17 cellular contexts compared by ENCODE assay signal in the genomic region with DNA sequence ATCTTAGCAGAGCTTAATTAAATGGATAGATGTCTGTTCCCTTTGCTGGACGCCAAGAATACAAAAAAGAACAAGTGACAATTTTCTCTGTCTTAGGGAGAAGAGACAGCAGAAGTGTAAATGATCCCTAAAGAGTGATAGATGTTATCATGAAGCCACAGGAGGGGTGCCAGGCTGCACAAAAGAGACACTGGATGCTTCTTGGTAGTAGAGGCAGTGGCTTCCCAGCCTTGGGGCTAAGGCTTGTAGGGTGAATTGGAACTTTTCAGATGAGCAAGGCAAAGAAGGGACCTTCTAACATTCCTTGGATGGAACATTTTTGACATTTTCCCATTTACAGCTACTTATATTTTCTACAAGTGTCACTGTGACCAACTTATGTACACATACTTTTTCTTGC. TPM values are rescaled to one million over a fixed set of nuclear protein-coding genes. Genes with fewer than 3 reads are reported as not detected.
A peak's percentile ranks its signal among the peaks of the same experiment; 100 is the strongest.
DNase-seq lines count a peak whose midpoint lies in the region; ATAC-seq and TF ChIP-seq lines count a peak whose summit lies in the region.
"Had no signal": no experiment of that assay in that cellular context is flagged by ENCODE, and none has a peak within 500 bp of the region (broad histone marks: within the 10 kb centered on the region; RNA-seq: fewer than 3 reads in every experiment).

No MANE protein-coding gene starts in this region.

- H3K36me3 ChIP-seq in GM23338 (ENCODE audit: insufficient read depth) (peaks cover 32% of the 10 kb centered on the region), endodermal cell (ENCODE audit: control insufficient read depth, insufficient read depth, low read length) (peaks cover 21% of the 10 kb centered on the region), liver (ENCODE audit: control insufficient read depth in 4 of 4, insufficient read depth in 3 of 4, low read depth in 1 of 4, low read length in 3 of 4) (peaks cover 8 to 32% (median 24%) of the 10 kb centered on the region in 4 donors)
- H3K36me3 ChIP-seq: BLaER1 had no signal

- H4K20me1 ChIP-seq in GM23338 (replicated peaks; ENCODE audit: insufficient read depth): no peaks in the 10 kb centered on the region
- H4K20me1 ChIP-seq: BLaER1 had no signal

- H3K36me3 Mint-ChIP-seq in GM23338 (ENCODE audit: low read depth) (peaks cover 51% of the 10 kb centered on the region), endodermal cell (ENCODE audit: low read depth) (peaks cover 35% of the 10 kb centered on the region)
- H3K36me3 Mint-ChIP-seq: CD4-positive, CD25-positive, alpha-beta regulatory T cell; CD8-positive, alpha-beta T cell had no signal

- peak overlapping the region; percentile 74 for H3K27ac ChIP-seq in GM23338 (ENCODE audit: low read depth)
- no peak overlapping the region for H3K27ac ChIP-seq in endodermal cell (ENCODE audit: low read depth, low read length)
- H3K27ac ChIP-seq in liver (ENCODE audit: low read depth in 1 of 2, low read length in 2 of 2): peak overlapping the region; percentile 39 to 57
- H3K27ac ChIP-seq: 22Rv1, BLaER1, C4-2B had no signal

- H3K9ac ChIP-seq in endodermal cell (ENCODE audit: extremely low read depth, low read length, poor library complexity, severe bottlenecking): no peak overlapping the region
- no peak overlapping the region for H3K9ac ChIP-seq in liver (ENCODE audit: low read depth in 1 of 2, low read length in 2 of 2)
- H3K9ac ChIP-seq: BLaER1 had no signal

- TF ChIP-seq CTCF in GM23338 (conservative IDR thresholded peaks at IDR 0.05; ENCODE audit: low read depth in 2 of 2): no peak
- no peak for TF ChIP-seq CTCF in endodermal cell (conservative IDR thresholded peaks at IDR 0.05)
- no peak for TF ChIP-seq CTCF in liver (IDR thresholded peaks at IDR 0.05; ENCODE audit: low read depth, low read length, missing input control)

- peaks cover 17% of the 10 kb centered on the region for H3K9me3 Mint-ChIP-seq in GM23338
- peaks cover 18% of the 10 kb centered on the region for H3K9me3 Mint-ChIP-seq in endodermal cell

- no peaks in the 10 kb centered on the region for H3K27me3 ChIP-seq in GM23338 (ENCODE audit: insufficient read depth)
- H3K27me3 ChIP-seq in endodermal cell (ENCODE audit: control insufficient read depth, insufficient read depth, low read length, poor library complexity, severe bottlenecking): no peaks in the 10 kb centered on the region
- H3K27me3 ChIP-seq in liver (ENCODE audit: control insufficient read depth in 4 of 4, insufficient read depth in 4 of 4, low read length in 3 of 4): no peaks in the 10 kb centered on the region
- H3K27me3 ChIP-seq: BLaER1 had no signal

- H3K4me2 ChIP-seq in GM23338: peak overlapping the region; percentile 29; the same call in 1 of the 2 replicates
- H3K4me2 ChIP-seq: BLaER1 had no signal

- H3K27ac Mint-ChIP-seq in GM23338 (no peak overlapping the region), endodermal cell (peak overlapping the region; percentile 26)
- H3K27ac Mint-ChIP-seq: B cell; CD8-positive, alpha-beta T cell had no signal

- DNase-seq in GM23338 (ENCODE audit: low spot score) (no peak), endodermal cell (no peak), NCI-H510A treated with DMSO at 0.1 percent for 48 hours (lab: John Stamatoyannopoulos, UW) (no peak), NCI-H1105 treated with DMSO at 0.1 percent for 48 hours (lab: John Stamatoyannopoulos, UW) (no peak)
- no peak for DNase-seq in activated CD4-positive, alpha-beta T cell treated with anti-CD3 and anti-CD28 coated beads for 1 hour
- DNase-seq: Caco-2; CD4-positive, CD25-positive, alpha-beta regulatory T cell; CD8-positive, alpha-beta T cell; DMS153; DND-41; H7; HCEC 1CT had no signal

- TF ChIP-seq RAD21 in liver (IDR thresholded peaks at IDR 0.05): no peak

- WGBS in endodermal cell (ENCODE audit: insufficient coverage in 1 of 2, insufficient read length in 1 of 2), 2 experiments: 81 to 100% methylated on average over 1 of the region's 1 CpG
- WGBS in liver: 89% methylated on average over 1 of the region's 1 CpG

- H3K9me2 ChIP-seq in GM23338 (ENCODE audit: insufficient read depth): no peaks in the 10 kb centered on the region

- H3K4me1 Mint-ChIP-seq in GM23338: peaks cover 3% of the 10 kb centered on the region; the same call in 2 of the 3 replicates
- H3K4me1 Mint-ChIP-seq in endodermal cell: peaks cover 18% of the 10 kb centered on the region
- H3K4me1 Mint-ChIP-seq: B cell; CD4-positive, CD25-positive, alpha-beta regulatory T cell had no signal

- no peak overlapping the region for H2AFZ ChIP-seq in GM23338

- peaks cover 8% of the 10 kb centered on the region for H3F3A ChIP-seq in GM23338 (replicated peaks; ENCODE audit: low read depth)

- no peaks in the 10 kb centered on the region for H3K79me2 ChIP-seq in GM23338 (replicated peaks; ENCODE audit: insufficient read depth)

- H3K4me1 ChIP-seq in GM23338 (ENCODE audit: insufficient read depth) (peaks cover 21% of the 10 kb centered on the region), endodermal cell (ENCODE audit: control insufficient read depth, insufficient read depth, low read length) (no peaks in the 10 kb centered on the region), liver (ENCODE audit: control insufficient read depth in 4 of 4, insufficient read depth in 4 of 4, low read length in 3 of 4) (peaks cover 9 to 35% (median 17%) of the 10 kb centered on the region in 4 donors)

- H3K4me3 ChIP-seq in GM23338 (no peak overlapping the region), endodermal cell (ENCODE audit: low read length) (no peak overlapping the region), liver (ENCODE audit: low read depth in 1 of 3, low read length in 3 of 3) (no peak overlapping the region)
- H3K4me3 ChIP-seq: BLaER1 had no signal

- H3K4me3 Mint-ChIP-seq in GM23338 (no peak overlapping the region), endodermal cell (no peak overlapping the region)
- H3K4me3 Mint-ChIP-seq: B cell; CD4-positive, CD25-positive, alpha-beta regulatory T cell; CD8-positive, alpha-beta T cell had no signal

- ATAC-seq in GM23338: no peak
- ATAC-seq: CD8-positive, alpha-beta T cell had no signal

- H3K9me3 ChIP-seq in endodermal cell (ENCODE audit: control insufficient read depth, low read length) (peaks cover 17% of the 10 kb centered on the region), liver (ENCODE audit: control insufficient read depth in 4 of 4, low read length in 3 of 4) (peaks cover 0 to 6% (median 4%) of the 10 kb centered on the region in 4 donors)
- H3K9me3 ChIP-seq: Caco-2 had no signal

- H3K27me3 Mint-ChIP-seq in GM23338 (ENCODE audit: insufficient read depth, low read depth, poor library complexity) (peaks cover 2% of the 10 kb centered on the region), endodermal cell (ENCODE audit: insufficient read depth) (no peaks in the 10 kb centered on the region)

TF ChIP-seq in GM23338, 12 proteins besides CTCF, POLR2A, EP300 and RAD21 (continues in another document):
- no peak for TF ChIP-seq POLR2AphosphoS5 (IDR thresholded peaks at IDR 0.05; ENCODE audit: low read depth)

TF ChIP-seq in liver, 16 proteins besides CTCF, POLR2A, EP300 and RAD21:
- TF ChIP-seq HNF4G (IDR thresholded peaks at IDR 0.05) (no peak), JUND (IDR thresholded peaks at IDR 0.05) (no peak), EGR1 (IDR thresholded peaks at IDR 0.05; ENCODE audit: low read depth in 2 of 2) (no peak), GABPA (IDR thresholded peaks at IDR 0.05 in 1 of 2, conservative IDR thresholded peaks at IDR 0.05 in 1 of 2) (no peak)

RNA-seq across cellular contexts. Expression of gene CCN2, which starts 58.0 kb away (rescaled TPM):
- 159 and 177 TPM in 2 replicates for total RNA-seq in GM23338 (2014; rRNA removed; shearing (Covaris generic))
- 113 and 128 TPM in 2 replicates for polyA plus RNA-seq in GM23338 (2016; fragmentation: Nextera tagmentation; extraction: Ambion mirVana)
- total RNA-seq in endodermal cell: 10 to 100 TPM; 28.6 to 29.4 TPM
- polyA plus RNA-seq in endodermal cell (2013, experiment 1 of 2): 176 TPM
- 179 TPM for polyA plus RNA-seq in endodermal cell (2013, experiment 2 of 2)
- total RNA-seq in liver: 10 to 100 TPM in 1 of 2 donors, 1 to 10 TPM in 1; 7.3 to 22.2 TPM
- polyA plus RNA-seq in liver: 10 to 100 TPM; 16.7 to 26.9 TPM
- total RNA-seq: CD4-positive, CD25-positive, alpha-beta regulatory T cell had no signal
- polyA plus RNA-seq: CD4-positive, CD25-positive, alpha-beta regulatory T cell had no signal
